Comparison of ENCODE assay signal across 1 cellular context in the genomic region with DNA sequence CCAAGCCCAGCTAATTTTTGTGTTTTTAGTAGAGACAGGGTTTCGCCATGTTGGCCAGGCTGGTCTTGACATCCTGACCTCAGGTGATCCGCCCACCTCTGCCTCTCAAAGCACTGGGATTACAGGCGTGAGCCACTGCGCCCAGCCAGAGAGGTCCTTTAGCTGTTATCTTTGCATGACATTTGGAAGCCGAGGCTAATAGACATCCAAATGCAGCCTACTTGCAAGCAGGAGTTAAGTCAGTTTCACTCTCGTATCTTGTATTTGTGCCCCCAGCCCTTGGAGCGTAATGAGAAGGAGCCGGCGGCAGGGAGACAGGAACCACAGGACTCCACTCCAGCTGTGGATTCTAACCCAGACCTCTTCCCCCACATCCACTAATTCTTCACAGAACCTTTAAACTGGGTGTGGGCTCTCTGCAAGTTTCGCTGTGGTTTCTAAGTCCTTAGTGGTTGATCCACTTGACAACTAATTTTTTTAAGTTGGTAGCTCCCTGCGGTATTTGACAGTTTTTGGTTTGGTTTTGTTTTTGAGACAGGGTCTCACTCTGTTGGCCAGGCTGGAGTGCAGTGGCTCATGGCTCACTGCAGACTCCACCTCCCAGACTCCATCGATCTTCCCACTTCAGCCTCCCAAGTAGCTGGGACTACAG.
TF ChIP-seq lines count a peak whose summit lies in the region.

No MANE protein-coding gene starts in this region.

TF ChIP-seq in K562, 482 proteins besides CTCF, POLR2A, EP300 and RAD21 (continued from another document and continues in another):
- TF ChIP-seq, protein P1, sequence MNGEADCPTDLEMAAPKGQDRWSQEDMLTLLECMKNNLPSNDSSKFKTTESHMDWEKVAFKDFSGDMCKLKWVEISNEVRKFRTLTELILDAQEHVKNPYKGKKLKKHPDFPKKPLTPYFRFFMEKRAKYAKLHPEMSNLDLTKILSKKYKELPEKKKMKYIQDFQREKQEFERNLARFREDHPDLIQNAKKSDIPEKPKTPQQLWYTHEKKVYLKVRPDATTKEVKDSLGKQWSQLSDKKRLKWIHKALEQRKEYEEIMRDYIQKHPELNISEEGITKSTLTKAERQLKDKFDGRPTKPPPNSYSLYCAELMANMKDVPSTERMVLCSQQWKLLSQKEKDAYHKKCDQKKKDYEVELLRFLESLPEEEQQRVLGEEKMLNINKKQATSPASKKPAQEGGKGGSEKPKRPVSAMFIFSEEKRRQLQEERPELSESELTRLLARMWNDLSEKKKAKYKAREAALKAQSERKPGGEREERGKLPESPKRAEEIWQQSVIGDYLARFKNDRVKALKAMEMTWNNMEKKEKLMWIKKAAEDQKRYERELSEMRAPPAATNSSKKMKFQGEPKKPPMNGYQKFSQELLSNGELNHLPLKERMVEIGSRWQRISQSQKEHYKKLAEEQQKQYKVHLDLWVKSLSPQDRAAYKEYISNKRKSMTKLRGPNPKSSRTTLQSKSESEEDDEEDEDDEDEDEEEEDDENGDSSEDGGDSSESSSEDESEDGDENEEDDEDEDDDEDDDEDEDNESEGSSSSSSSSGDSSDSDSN (IDR thresholded peaks at IDR 0.05; ENCODE audit: borderline replicate concordance in 1 of 2, low read depth in 2 of 2, low read length in 2 of 2): no peak
- no peak for TF ChIP-seq KHSRP (IDR thresholded peaks at IDR 0.05)
- TF ChIP-seq, protein P2, sequence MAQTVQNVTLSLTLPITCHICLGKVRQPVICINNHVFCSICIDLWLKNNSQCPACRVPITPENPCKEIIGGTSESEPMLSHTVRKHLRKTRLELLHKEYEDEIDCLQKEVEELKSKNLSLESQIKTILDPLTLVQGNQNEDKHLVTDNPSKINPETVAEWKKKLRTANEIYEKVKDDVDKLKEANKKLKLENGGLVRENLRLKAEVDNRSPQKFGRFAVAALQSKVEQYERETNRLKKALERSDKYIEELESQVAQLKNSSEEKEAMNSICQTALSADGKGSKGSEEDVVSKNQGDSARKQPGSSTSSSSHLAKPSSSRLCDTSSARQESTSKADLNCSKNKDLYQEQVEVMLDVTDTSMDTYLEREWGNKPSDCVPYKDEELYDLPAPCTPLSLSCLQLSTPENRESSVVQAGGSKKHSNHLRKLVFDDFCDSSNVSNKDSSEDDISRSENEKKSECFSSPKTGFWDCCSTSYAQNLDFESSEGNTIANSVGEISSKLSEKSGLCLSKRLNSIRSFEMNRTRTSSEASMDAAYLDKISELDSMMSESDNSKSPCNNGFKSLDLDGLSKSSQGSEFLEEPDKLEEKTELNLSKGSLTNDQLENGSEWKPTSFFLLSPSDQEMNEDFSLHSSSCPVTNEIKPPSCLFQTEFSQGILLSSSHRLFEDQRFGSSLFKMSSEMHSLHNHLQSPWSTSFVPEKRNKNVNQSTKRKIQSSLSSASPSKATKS (CRISPR knock-in tag; IDR thresholded peaks at IDR 0.05): no peak
- no peak for TF ChIP-seq ZNF3 (CRISPR knock-in tag; IDR thresholded peaks at IDR 0.05)
- TF ChIP-seq, protein P3, sequence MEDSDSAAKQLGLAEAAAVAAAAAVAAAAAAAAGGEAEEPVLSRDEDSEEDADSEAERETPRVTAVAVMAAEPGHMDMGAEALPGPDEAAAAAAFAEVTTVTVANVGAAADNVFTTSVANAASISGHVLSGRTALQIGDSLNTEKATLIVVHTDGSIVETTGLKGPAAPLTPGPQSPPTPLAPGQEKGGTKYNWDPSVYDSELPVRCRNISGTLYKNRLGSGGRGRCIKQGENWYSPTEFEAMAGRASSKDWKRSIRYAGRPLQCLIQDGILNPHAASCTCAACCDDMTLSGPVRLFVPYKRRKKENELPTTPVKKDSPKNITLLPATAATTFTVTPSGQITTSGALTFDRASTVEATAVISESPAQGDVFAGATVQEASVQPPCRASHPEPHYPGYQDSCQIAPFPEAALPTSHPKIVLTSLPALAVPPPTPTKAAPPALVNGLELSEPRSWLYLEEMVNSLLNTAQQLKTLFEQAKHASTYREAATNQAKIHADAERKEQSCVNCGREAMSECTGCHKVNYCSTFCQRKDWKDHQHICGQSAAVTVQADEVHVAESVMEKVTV (CRISPR knock-in tag; IDR thresholded peaks at IDR 0.05): no peak
- TF ChIP-seq PHB2 (IDR thresholded peaks at IDR 0.05; ENCODE audit: low read depth): no peak
- peak; percentile 66 for TF ChIP-seq DACH1 (IDR thresholded peaks at IDR 0.05; ENCODE audit: partially characterized antibody)
- no peak for TF ChIP-seq BMI1 (IDR thresholded peaks at IDR 0.05; ENCODE audit: low read length)
- TF ChIP-seq ZNF696 (CRISPR knock-in tag; conservative IDR thresholded peaks at IDR 0.05): no peak
- TF ChIP-seq GATAD2B (IDR thresholded peaks at IDR 0.05; ENCODE audit: borderline replicate concordance): no peak
- TF ChIP-seq, protein P4, sequence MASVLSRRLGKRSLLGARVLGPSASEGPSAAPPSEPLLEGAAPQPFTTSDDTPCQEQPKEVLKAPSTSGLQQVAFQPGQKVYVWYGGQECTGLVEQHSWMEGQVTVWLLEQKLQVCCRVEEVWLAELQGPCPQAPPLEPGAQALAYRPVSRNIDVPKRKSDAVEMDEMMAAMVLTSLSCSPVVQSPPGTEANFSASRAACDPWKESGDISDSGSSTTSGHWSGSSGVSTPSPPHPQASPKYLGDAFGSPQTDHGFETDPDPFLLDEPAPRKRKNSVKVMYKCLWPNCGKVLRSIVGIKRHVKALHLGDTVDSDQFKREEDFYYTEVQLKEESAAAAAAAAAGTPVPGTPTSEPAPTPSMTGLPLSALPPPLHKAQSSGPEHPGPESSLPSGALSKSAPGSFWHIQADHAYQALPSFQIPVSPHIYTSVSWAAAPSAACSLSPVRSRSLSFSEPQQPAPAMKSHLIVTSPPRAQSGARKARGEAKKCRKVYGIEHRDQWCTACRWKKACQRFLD (CRISPR knock-in tag; IDR thresholded peaks at IDR 0.05): no peak
- TF ChIP-seq DIDO1 (tag; IDR thresholded peaks at IDR 0.05; ENCODE audit: low read depth): no peak
- peak; percentile 43; the same call in 1 of the 2 replicates for TF ChIP-seq ZEB2 (IDR thresholded peaks at IDR 0.05)
- peak; percentile 48; the same call in 1 of the 2 replicates for TF ChIP-seq ZNF766 (CRISPR knock-in tag; conservative IDR thresholded peaks at IDR 0.05)
- TF ChIP-seq MAFF (IDR thresholded peaks at IDR 0.05; ENCODE audit: low read length): no peak
- peak; percentile 62 for TF ChIP-seq SMARCA4 (IDR thresholded peaks at IDR 0.05)
- no peak for TF ChIP-seq ZNF75A (CRISPR knock-in tag; IDR thresholded peaks at IDR 0.05)
- TF ChIP-seq, protein P5, sequence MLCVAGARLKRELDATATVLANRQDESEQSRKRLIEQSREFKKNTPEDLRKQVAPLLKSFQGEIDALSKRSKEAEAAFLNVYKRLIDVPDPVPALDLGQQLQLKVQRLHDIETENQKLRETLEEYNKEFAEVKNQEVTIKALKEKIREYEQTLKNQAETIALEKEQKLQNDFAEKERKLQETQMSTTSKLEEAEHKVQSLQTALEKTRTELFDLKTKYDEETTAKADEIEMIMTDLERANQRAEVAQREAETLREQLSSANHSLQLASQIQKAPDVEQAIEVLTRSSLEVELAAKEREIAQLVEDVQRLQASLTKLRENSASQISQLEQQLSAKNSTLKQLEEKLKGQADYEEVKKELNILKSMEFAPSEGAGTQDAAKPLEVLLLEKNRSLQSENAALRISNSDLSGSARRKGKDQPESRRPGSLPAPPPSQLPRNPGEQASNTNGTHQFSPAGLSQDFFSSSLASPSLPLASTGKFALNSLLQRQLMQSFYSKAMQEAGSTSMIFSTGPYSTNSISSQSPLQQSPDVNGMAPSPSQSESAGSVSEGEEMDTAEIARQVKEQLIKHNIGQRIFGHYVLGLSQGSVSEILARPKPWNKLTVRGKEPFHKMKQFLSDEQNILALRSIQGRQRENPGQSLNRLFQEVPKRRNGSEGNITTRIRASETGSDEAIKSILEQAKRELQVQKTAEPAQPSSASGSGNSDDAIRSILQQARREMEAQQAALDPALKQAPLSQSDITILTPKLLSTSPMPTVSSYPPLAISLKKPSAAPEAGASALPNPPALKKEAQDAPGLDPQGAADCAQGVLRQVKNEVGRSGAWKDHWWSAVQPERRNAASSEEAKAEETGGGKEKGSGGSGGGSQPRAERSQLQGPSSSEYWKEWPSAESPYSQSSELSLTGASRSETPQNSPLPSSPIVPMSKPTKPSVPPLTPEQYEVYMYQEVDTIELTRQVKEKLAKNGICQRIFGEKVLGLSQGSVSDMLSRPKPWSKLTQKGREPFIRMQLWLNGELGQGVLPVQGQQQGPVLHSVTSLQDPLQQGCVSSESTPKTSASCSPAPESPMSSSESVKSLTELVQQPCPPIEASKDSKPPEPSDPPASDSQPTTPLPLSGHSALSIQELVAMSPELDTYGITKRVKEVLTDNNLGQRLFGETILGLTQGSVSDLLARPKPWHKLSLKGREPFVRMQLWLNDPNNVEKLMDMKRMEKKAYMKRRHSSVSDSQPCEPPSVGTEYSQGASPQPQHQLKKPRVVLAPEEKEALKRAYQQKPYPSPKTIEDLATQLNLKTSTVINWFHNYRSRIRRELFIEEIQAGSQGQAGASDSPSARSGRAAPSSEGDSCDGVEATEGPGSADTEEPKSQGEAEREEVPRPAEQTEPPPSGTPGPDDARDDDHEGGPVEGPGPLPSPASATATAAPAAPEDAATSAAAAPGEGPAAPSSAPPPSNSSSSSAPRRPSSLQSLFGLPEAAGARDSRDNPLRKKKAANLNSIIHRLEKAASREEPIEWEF (CRISPR knock-in tag; IDR thresholded peaks at IDR 0.05): 0 out of 2 replicates have a peak, but pooled peaks have one; percentile 65
- no peak; a peak in 1 of 4 replicates for TF ChIP-seq MAZ (CRISPR knock-in tag; conservative IDR thresholded peaks at IDR 0.05 in 1 of 2, IDR thresholded peaks at IDR 0.05 in 1 of 2)
- TF ChIP-seq TAF7 (tag; IDR thresholded peaks at IDR 0.05): no peak
- TF ChIP-seq TEAD4 (IDR thresholded peaks at IDR 0.05; ENCODE audit: low read length): peak; percentile 81
- TF ChIP-seq TEAD4 (CRISPR knock-in tag; IDR thresholded peaks at IDR 0.05; ENCODE audit: borderline replicate concordance): no peak
- TF ChIP-seq, protein P6, sequence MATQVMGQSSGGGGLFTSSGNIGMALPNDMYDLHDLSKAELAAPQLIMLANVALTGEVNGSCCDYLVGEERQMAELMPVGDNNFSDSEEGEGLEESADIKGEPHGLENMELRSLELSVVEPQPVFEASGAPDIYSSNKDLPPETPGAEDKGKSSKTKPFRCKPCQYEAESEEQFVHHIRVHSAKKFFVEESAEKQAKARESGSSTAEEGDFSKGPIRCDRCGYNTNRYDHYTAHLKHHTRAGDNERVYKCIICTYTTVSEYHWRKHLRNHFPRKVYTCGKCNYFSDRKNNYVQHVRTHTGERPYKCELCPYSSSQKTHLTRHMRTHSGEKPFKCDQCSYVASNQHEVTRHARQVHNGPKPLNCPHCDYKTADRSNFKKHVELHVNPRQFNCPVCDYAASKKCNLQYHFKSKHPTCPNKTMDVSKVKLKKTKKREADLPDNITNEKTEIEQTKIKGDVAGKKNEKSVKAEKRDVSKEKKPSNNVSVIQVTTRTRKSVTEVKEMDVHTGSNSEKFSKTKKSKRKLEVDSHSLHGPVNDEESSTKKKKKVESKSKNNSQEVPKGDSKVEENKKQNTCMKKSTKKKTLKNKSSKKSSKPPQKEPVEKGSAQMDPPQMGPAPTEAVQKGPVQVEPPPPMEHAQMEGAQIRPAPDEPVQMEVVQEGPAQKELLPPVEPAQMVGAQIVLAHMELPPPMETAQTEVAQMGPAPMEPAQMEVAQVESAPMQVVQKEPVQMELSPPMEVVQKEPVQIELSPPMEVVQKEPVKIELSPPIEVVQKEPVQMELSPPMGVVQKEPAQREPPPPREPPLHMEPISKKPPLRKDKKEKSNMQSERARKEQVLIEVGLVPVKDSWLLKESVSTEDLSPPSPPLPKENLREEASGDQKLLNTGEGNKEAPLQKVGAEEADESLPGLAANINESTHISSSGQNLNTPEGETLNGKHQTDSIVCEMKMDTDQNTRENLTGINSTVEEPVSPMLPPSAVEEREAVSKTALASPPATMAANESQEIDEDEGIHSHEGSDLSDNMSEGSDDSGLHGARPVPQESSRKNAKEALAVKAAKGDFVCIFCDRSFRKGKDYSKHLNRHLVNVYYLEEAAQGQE (CRISPR knock-in tag; IDR thresholded peaks at IDR 0.05; ENCODE audit: low read depth): no peak
- peak; percentile 29; the same call in 1 of the 2 replicates for TF ChIP-seq SMARCE1 (IDR thresholded peaks at IDR 0.05)
- 0 out of 4 replicates have a peak, but pooled peaks of 1 of the 2 experiments have one; percentile 25 for TF ChIP-seq SIN3A (IDR thresholded peaks at IDR 0.05; ENCODE audit: borderline replicate concordance in 2 of 2, control insufficient read depth in 1 of 2, low read depth in 2 of 2, low read length in 2 of 2)
- TF ChIP-seq ZNF778 (CRISPR knock-in tag; IDR thresholded peaks at IDR 0.05): no peak
- peak; percentile 60 to 76; a peak in 2 of 4 replicates for TF ChIP-seq KDM1A (IDR thresholded peaks at IDR 0.05)
- TF ChIP-seq ZKSCAN1 (IDR thresholded peaks at IDR 0.05; ENCODE audit: low read depth, low read length): no peak
- no peak for TF ChIP-seq SIX5 (IDR thresholded peaks at IDR 0.05; ENCODE audit: borderline replicate concordance in 1 of 2, insufficient read depth in 1 of 2, low read depth in 1 of 2, low read length in 2 of 2)
- peak in 1 of 2 experiments; percentile 53; a peak in 1 of 4 replicates for TF ChIP-seq HDAC1 (IDR thresholded peaks at IDR 0.05)
- no peak for TF ChIP-seq FOXP1 (CRISPR knock-in tag; IDR thresholded peaks at IDR 0.05)
- no peak for TF ChIP-seq ZKSCAN3 (CRISPR knock-in tag; IDR thresholded peaks at IDR 0.05)
- TF ChIP-seq NRF1 (conservative IDR thresholded peaks at IDR 0.05 in 1 of 2, IDR thresholded peaks at IDR 0.05 in 1 of 2): peak in 1 of 2 experiments; percentile 15; a peak in 1 of 4 replicates
- TF ChIP-seq XRCC3 (IDR thresholded peaks at IDR 0.05): no peak
- TF ChIP-seq HCFC1 (IDR thresholded peaks at IDR 0.05; ENCODE audit: low read depth, low read length): no peak
- peak; percentile 46; the same call in 1 of the 2 replicates for TF ChIP-seq MTA2 (IDR thresholded peaks at IDR 0.05; ENCODE audit: low read depth)
- TF ChIP-seq CBX3 (IDR thresholded peaks at IDR 0.05; ENCODE audit: borderline replicate concordance in 1 of 2, low read length in 2 of 2): peak in 1 of 2 experiments; percentile 71; a peak in 2 of 3 replicates
- TF ChIP-seq, protein P7, sequence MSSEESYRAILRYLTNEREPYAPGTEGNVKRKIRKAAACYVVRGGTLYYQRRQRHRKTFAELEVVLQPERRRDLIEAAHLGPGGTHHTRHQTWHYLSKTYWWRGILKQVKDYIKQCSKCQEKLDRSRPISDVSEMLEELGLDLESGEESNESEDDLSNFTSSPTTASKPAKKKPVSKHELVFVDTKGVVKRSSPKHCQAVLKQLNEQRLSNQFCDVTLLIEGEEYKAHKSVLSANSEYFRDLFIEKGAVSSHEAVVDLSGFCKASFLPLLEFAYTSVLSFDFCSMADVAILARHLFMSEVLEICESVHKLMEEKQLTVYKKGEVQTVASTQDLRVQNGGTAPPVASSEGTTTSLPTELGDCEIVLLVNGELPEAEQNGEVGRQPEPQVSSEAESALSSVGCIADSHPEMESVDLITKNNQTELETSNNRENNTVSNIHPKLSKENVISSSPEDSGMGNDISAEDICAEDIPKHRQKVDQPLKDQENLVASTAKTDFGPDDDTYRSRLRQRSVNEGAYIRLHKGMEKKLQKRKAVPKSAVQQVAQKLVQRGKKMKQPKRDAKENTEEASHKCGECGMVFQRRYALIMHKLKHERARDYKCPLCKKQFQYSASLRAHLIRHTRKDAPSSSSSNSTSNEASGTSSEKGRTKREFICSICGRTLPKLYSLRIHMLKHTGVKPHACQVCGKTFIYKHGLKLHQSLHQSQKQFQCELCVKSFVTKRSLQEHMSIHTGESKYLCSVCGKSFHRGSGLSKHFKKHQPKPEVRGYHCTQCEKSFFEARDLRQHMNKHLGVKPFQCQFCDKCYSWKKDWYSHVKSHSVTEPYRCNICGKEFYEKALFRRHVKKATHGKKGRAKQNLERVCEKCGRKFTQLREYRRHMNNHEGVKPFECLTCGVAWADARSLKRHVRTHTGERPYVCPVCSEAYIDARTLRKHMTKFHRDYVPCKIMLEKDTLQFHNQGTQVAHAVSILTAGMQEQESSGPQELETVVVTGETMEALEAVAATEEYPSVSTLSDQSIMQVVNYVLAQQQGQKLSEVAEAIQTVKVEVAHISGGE (CRISPR knock-in tag; IDR thresholded peaks at IDR 0.05): no peak; a peak in 1 of 6 replicates
- TF ChIP-seq PHTF2 (CRISPR knock-in tag; IDR thresholded peaks at IDR 0.05): no peak
- no peak for TF ChIP-seq PTBP1 (IDR thresholded peaks at IDR 0.05; ENCODE audit: low read depth, low read length)
